1 cellular context compared by ENCODE assay signal in the genomic region with DNA sequence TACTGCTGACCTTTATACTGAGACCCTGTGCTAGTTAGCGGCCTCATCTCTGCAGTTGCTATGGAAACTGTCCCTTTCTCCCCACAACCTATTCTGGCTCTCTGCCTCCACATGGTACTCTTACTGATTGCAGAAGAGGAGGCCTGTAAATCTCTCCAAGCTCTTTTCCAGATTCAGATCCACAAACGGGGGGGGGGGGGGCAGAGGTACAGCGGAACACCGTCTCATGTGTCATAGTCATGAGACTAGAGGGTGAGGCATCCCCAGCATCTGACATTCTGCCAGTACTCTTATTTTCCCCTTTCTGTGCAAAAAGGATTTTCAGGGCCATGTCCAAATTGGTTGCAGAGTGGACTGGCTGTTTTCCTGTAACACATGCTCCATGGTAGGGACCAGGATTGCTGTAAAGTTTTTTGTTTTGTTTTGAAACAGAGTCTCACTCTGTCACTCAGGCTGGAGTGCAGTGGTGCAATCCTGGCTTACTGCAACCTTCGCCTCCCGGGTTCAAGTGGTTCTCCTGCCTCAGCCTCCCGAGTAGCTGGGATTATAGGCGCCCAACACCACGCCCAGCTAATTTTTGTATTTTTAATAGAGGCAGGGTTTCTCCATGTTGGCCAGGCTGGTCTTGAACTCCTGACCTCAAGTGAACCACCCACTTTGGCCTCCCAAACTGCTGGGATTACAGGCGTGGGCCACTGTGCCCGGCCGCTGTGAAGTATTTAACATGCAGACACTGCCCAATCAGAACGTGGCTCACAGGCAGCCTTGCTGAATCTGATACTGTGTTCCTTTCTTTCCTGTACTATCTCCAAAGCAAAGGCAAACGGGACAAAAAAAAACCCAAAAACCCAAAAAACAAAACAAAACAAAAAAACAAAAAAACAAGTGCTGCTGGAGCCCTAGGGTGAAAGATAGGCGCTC.
TF ChIP-seq lines count a peak whose summit lies in the region.

No MANE protein-coding gene starts in this region.

TF ChIP-seq in K562, 482 proteins besides CTCF, POLR2A, EP300 and RAD21 (continued from another document and continues in another):
- TF ChIP-seq ATF3 (IDR thresholded peaks at IDR 0.05) = peak; percentile 49; the same call in 1 of the 2 replicates
- TF ChIP-seq ATF3 (CRISPR knock-in tag; conservative IDR thresholded peaks at IDR 0.05) = no peak
- peak; percentile 53; the same call in 1 of the 2 replicates for TF ChIP-seq ARID2 (IDR thresholded peaks at IDR 0.05)
- TF ChIP-seq STAG1 (CRISPR knock-in tag; IDR thresholded peaks at IDR 0.05; ENCODE audit: borderline replicate concordance) = no peak
- TF ChIP-seq CEBPB (tag; IDR thresholded peaks at IDR 0.05) = 0 out of 2 replicates have a peak, but pooled peaks have one; percentile 18
- TF ChIP-seq, protein P1, sequence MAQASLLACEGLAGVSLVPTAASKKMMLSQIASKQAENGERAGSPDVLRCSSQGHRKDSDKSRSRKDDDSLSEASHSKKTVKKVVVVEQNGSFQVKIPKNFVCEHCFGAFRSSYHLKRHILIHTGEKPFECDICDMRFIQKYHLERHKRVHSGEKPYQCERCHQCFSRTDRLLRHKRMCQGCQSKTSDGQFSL (CRISPR knock-in tag; IDR thresholded peaks at IDR 0.05) = peak; percentile 79
- TF ChIP-seq, protein P1 (tag; IDR thresholded peaks at IDR 0.05) = peak in 1 of 2 experiments; percentile 82; a peak in 2 of 4 replicates
- TF ChIP-seq PKNOX1 (IDR thresholded peaks at IDR 0.05) = peak; percentile 5; the same call in 1 of the 2 replicates
- TF ChIP-seq, protein P2, sequence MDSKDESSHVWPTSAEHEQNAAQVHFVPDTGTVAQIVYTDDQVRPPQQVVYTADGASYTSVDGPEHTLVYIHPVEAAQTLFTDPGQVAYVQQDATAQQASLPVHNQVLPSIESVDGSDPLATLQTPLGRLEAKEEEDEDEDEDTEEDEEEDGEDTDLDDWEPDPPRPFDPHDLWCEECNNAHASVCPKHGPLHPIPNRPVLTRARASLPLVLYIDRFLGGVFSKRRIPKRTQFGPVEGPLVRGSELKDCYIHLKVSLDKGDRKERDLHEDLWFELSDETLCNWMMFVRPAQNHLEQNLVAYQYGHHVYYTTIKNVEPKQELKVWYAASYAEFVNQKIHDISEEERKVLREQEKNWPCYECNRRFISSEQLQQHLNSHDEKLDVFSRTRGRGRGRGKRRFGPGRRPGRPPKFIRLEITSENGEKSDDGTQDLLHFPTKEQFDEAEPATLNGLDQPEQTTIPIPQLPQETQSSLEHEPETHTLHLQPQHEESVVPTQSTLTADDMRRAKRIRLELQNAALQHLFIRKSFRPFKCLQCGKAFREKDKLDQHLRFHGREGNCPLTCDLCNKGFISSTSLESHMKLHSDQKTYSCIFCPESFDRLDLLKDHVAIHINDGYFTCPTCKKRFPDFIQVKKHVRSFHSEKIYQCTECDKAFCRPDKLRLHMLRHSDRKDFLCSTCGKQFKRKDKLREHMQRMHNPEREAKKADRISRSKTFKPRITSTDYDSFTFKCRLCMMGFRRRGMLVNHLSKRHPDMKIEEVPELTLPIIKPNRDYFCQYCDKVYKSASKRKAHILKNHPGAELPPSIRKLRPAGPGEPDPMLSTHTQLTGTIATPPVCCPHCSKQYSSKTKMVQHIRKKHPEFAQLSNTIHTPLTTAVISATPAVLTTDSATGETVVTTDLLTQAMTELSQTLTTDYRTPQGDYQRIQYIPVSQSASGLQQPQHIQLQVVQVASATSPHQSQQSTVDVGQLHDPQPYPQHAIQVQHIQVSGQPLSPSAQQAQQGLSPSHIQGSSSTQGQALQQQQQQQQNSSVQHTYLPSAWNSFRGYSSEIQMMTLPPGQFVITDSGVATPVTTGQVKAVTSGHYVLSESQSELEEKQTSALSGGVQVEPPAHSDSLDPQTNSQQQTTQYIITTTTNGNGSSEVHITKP (IDR thresholded peaks at IDR 0.05; ENCODE audit: partially characterized antibody) = peak; percentile 44
- no peak for TF ChIP-seq MEIS2 (IDR thresholded peaks at IDR 0.05; ENCODE audit: partially characterized antibody)
- TF ChIP-seq ARID4B (CRISPR knock-in tag; IDR thresholded peaks at IDR 0.05) = 0 out of 2 replicates have a peak, but pooled peaks have one; percentile 30
- peak; percentile 26; the same call in 1 of the 2 replicates for TF ChIP-seq SMARCE1 (IDR thresholded peaks at IDR 0.05)
- TF ChIP-seq ETV5 (CRISPR knock-in tag; IDR thresholded peaks at IDR 0.05; ENCODE audit: low read depth) = no peak
- 0 out of 2 replicates have a peak, but pooled peaks have one; percentile 30 for TF ChIP-seq LARP7 (IDR thresholded peaks at IDR 0.05)
- no peak for TF ChIP-seq ATF7 (IDR thresholded peaks at IDR 0.05)
- 0 out of 2 replicates have a peak, but pooled peaks have one; percentile 20 for TF ChIP-seq NCOA1 (IDR thresholded peaks at IDR 0.05; ENCODE audit: low read depth)
- TF ChIP-seq ETV6 (IDR thresholded peaks at IDR 0.05; ENCODE audit: borderline replicate concordance in 1 of 2, low read depth in 2 of 2, low read length in 1 of 2) = no peak
- no peak for TF ChIP-seq ETV6 (CRISPR knock-in tag; IDR thresholded peaks at IDR 0.05; ENCODE audit: borderline replicate concordance)
- peak; percentile 24; the same call in 1 of the 2 replicates for TF ChIP-seq MTA2 (IDR thresholded peaks at IDR 0.05; ENCODE audit: low read depth)
- TF ChIP-seq RCOR1 (IDR thresholded peaks at IDR 0.05; ENCODE audit: borderline replicate concordance in 1 of 2, low read depth in 2 of 2, low read length in 2 of 2) = peak in 1 of 2 experiments; percentile 17; a peak in 1 of 4 replicates
- TF ChIP-seq ZBTB2 (IDR thresholded peaks at IDR 0.05) = 0 out of 2 replicates have a peak, but pooled peaks have one; percentile 28
- no peak for TF ChIP-seq SPI1 (IDR thresholded peaks at IDR 0.05; ENCODE audit: borderline replicate concordance, low read depth, low read length)
- TF ChIP-seq ZNF655 (CRISPR knock-in tag; IDR thresholded peaks at IDR 0.05) = no peak
- TF ChIP-seq DIDO1 (tag; IDR thresholded peaks at IDR 0.05; ENCODE audit: low read depth) = no peak
- TF ChIP-seq JUN (IDR thresholded peaks at IDR 0.05; ENCODE audit: borderline replicate concordance, low read depth, low read length) = 0 out of 2 replicates have a peak, but pooled peaks have one; percentile 36
- TF ChIP-seq JUN (CRISPR knock-in tag; IDR thresholded peaks at IDR 0.05; ENCODE audit: borderline replicate concordance) = no peak
- peak; percentile 88; the same call in 1 of the 2 replicates for TF ChIP-seq TRIM25 (IDR thresholded peaks at IDR 0.05; ENCODE audit: borderline replicate concordance)
- no peak for TF ChIP-seq POU5F1 (IDR thresholded peaks at IDR 0.05; ENCODE audit: borderline replicate concordance, low read depth, low read length, partially characterized antibody)
- TF ChIP-seq CREB3L1 (IDR thresholded peaks at IDR 0.05; ENCODE audit: borderline replicate concordance, low read depth) = no peak
- 0 out of 2 replicates have a peak, but pooled peaks have one; percentile 62 for TF ChIP-seq ADNP (tag; IDR thresholded peaks at IDR 0.05)
- TF ChIP-seq, protein P3, sequence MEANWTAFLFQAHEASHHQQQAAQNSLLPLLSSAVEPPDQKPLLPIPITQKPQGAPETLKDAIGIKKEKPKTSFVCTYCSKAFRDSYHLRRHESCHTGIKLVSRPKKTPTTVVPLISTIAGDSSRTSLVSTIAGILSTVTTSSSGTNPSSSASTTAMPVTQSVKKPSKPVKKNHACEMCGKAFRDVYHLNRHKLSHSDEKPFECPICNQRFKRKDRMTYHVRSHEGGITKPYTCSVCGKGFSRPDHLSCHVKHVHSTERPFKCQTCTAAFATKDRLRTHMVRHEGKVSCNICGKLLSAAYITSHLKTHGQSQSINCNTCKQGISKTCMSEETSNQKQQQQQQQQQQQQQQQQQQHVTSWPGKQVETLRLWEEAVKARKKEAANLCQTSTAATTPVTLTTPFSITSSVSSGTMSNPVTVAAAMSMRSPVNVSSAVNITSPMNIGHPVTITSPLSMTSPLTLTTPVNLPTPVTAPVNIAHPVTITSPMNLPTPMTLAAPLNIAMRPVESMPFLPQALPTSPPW (CRISPR knock-in tag; IDR thresholded peaks at IDR 0.05) = peak; percentile 72
- TF ChIP-seq MTA1 (IDR thresholded peaks at IDR 0.05; ENCODE audit: borderline replicate concordance) = peak; percentile 38; the same call in 1 of the 2 replicates
